1 cellular context compared by ENCODE assay signal in the genomic region with DNA sequence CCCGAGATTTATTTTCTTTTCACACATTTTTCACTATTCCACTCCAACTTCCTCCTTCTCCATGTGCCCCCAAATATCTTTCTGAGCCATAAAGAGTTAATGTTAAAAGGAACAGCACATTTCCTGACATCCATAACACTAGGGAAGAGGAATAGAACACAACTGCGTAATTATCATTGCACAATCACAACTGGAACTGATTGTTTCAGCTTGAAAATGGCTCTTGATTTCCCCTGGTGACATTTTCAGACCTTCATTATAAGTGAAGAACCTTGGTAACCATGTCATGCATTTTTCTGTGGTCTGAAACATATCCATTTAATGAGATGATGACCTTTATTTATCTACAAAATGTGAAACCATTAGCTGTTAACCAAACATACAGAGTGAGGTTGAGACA.
TF ChIP-seq lines count a peak whose summit lies in the region.

No MANE protein-coding gene starts in this region.

TF ChIP-seq in HepG2, 621 proteins besides CTCF, POLR2A, EP300 and RAD21 (continued from another document):
- TF ChIP-seq, protein P1, sequence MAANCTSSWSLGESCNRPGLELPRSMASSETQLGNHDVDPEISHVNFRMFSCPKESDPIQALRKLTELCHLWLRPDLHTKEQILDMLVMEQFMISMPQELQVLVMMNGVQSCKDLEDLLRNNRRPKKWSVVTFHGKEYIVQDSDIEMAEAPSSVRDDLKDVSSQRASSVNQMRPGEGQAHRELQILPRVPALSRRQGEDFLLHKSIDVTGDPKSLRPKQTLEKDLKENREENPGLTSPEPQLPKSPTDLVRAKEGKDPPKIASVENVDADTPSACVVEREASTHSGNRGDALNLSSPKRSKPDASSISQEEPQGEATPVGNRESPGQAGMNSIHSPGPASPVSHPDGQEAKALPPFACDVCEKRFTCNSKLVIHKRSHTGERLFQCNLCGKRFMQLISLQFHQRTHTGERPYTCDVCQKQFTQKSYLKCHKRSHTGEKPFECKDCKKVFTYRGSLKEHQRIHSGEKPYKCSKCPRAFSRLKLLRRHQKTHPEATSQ (CRISPR knock-in tag; IDR thresholded peaks at IDR 0.05; ENCODE audit: borderline replicate concordance), result no peak
- TF ChIP-seq TEAD2 (CRISPR knock-in tag; IDR thresholded peaks at IDR 0.05), result no peak
- no peak for TF ChIP-seq ZSCAN9 (CRISPR knock-in tag; IDR thresholded peaks at IDR 0.05; ENCODE audit: borderline replicate concordance)
- TF ChIP-seq CEBPB (IDR thresholded peaks at IDR 0.05; ENCODE audit: borderline replicate concordance, low read depth, low read length), result peak; percentile 80
